Comparison of ENCODE assay signal across 15 cellular contexts in the genomic region with DNA sequence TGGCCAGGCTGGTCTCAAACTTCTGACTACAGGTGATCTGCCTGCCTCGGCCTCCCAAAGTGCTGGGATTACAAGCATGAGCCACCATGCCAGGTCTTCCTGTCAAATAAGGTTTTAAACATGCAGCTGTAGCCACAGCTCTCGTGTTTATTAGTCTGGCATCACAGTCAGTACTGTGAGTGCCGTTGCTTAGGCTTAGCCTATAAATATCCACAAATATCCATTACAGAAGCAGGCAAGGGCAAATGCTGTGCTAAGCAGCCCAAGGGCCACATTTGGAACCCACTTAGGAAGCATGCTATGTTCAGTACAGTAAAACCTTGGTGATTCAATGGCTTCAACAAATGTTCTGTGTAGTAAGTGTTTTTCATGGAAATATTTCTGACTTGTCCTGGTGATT.
DNase-seq lines count a peak whose midpoint lies in the region; ATAC-seq and TF ChIP-seq lines count a peak whose summit lies in the region.
"Had no signal": no experiment of that assay in that cellular context is flagged by ENCODE, and none has a peak within 500 bp of the region (broad histone marks: within the 10 kb centered on the region; RNA-seq: fewer than 3 reads in every experiment).

No MANE protein-coding gene starts in this region.

- no peak for TF ChIP-seq CTCF in ascending aorta (IDR thresholded peaks at IDR 0.05)
- no peak for TF ChIP-seq CTCF in gastroesophageal sphincter (IDR thresholded peaks at IDR 0.05)
- TF ChIP-seq CTCF in neural crest cell (conservative IDR thresholded peaks at IDR 0.05) = no peak
- no peak for TF ChIP-seq CTCF in tibial artery (IDR thresholded peaks at IDR 0.05)
- no peak for TF ChIP-seq CTCF in neural progenitor cell (IDR thresholded peaks at IDR 0.05)

- no peaks in the 10 kb centered on the region for H4K20me1 ChIP-seq in neural progenitor cell (ENCODE audit: low read depth)
- H4K20me1 ChIP-seq: BLaER1 had no signal

- intact Hi-C loops in ascending aorta (cut with DNase I) (loop anchor here (2.0 kb wide), 1 partner anchor 75 kb away; a partner anchor contains a TSS), tibial artery (cut with DNase I; ENCODE audit: low total_unique reads) (loop anchor here (10.0 kb wide), 1 partner anchor 71 kb away; a partner anchor contains a TSS)

- ATAC-seq in gastroesophageal sphincter (peak; percentile 89), HG03457 (IDR thresholded peaks at IDR 0.05; ENCODE audit: unreplicated experiment) (no peak)

- no peak overlapping the region for H3K9ac ChIP-seq in neural progenitor cell
- H3K9ac ChIP-seq: BLaER1 had no signal

- no peak overlapping the region for H3K4me3 ChIP-seq in ascending aorta
- no peak overlapping the region for H3K4me3 ChIP-seq in gastroesophageal sphincter
- no peak overlapping the region for H3K4me3 ChIP-seq in tibial artery
- no peak overlapping the region for H3K4me3 ChIP-seq in neural progenitor cell
- H3K4me3 ChIP-seq: BLaER1, HAP-1, testis had no signal

- H3K9me3 ChIP-seq in ascending aorta (no peaks in the 10 kb centered on the region), gastroesophageal sphincter (no peaks in the 10 kb centered on the region), tibial artery (no peaks in the 10 kb centered on the region), neural progenitor cell (ENCODE audit: low read depth) (no peaks in the 10 kb centered on the region)
- H3K9me3 ChIP-seq: BLaER1, HAP-1, testis had no signal

- H3K27me3 ChIP-seq in ascending aorta (no peaks in the 10 kb centered on the region), gastroesophageal sphincter (no peaks in the 10 kb centered on the region), tibial artery (no peaks in the 10 kb centered on the region), neural progenitor cell (no peaks in the 10 kb centered on the region)
- H3K27me3 ChIP-seq: BLaER1, testis had no signal

- no peak overlapping the region for H2AFZ ChIP-seq in neural progenitor cell (replicated peaks)

- no peaks in the 10 kb centered on the region for H3K27me3 Mint-ChIP-seq in neural crest cell (ENCODE audit: low read depth)
- no peaks in the 10 kb centered on the region for H3K27me3 Mint-ChIP-seq in neural progenitor cell (ENCODE audit: insufficient read depth, low read depth)
- H3K27me3 Mint-ChIP-seq: dendritic cell treated with granulocyte-macrophage colony-stimulating factor and Interleukin-4, amounts not matched to agents 40 ng/mL and 50 ng/mL, for 4 days; naive B cell had no signal

- H3K9me3 Mint-ChIP-seq in neural crest cell (no peaks in the 10 kb centered on the region), neural progenitor cell (no peaks in the 10 kb centered on the region)
- H3K9me3 Mint-ChIP-seq: activated T-helper 2 cell treated with anti-CD3 and anti-CD28 coated beads, Interferon-gamma antibody, Interleukin-2, Interleukin-4, amounts not matched to agents 10 μg/mL and 5 μg/mL and 100 μg/mL, durations not matched to agents 14 hours and 24 hours and 36 hours; dendritic cell treated with granulocyte-macrophage colony-stimulating factor and Interleukin-4, amounts not matched to agents 40 ng/mL and 50 ng/mL, for 4 days; naive B cell had no signal

- H3K27ac ChIP-seq in ascending aorta = peak overlapping the region; percentile 60 to 73
- peak overlapping the region; percentile 69 to 82 (median 79) for H3K27ac ChIP-seq in gastroesophageal sphincter
- peak overlapping the region; percentile 57 to 61 for H3K27ac ChIP-seq in tibial artery
- no peak overlapping the region for H3K27ac ChIP-seq in neural progenitor cell
- H3K27ac ChIP-seq: BLaER1 had no signal

- H3K4me1 ChIP-seq in ascending aorta = peaks cover 9 to 23% of the 10 kb centered on the region in 2 donors
- peaks cover 5 to 42% (median 10%) of the 10 kb centered on the region in 3 donors for H3K4me1 ChIP-seq in gastroesophageal sphincter
- H3K4me1 ChIP-seq in tibial artery = peaks cover 0 to 37% (median 19%) of the 10 kb centered on the region in 4 donors
- no peaks in the 10 kb centered on the region for H3K4me1 ChIP-seq in neural progenitor cell
- H3K4me1 ChIP-seq: testis had no signal

- peak overlapping the region; percentile 90 for H3K27ac Mint-ChIP-seq in neural crest cell (ENCODE audit: unreplicated experiment)
- no peak overlapping the region for H3K27ac Mint-ChIP-seq in neural progenitor cell
- H3K27ac Mint-ChIP-seq: activated T-helper 2 cell treated with anti-CD3 and anti-CD28 coated beads, Interferon-gamma antibody, Interleukin-2, Interleukin-4, amounts not matched to agents 10 μg/mL and 5 μg/mL and 100 μg/mL, durations not matched to agents 14 hours and 24 hours and 36 hours; dendritic cell treated with granulocyte-macrophage colony-stimulating factor and Interleukin-4, amounts not matched to agents 40 ng/mL and 50 ng/mL, for 4 days; naive B cell had no signal

- H3K4me2 ChIP-seq in neural progenitor cell = no peak overlapping the region
- H3K4me2 ChIP-seq: BLaER1 had no signal

- 21% methylated on average over 3 of the region's 3 CpGs; no CpG with 5 or more reads in 1 of the 2 donors for WGBS in gastroesophageal sphincter (ENCODE audit: low coverage in 1 of 2), 2 donors

- H3K36me3 Mint-ChIP-seq in neural crest cell (ENCODE audit: low read depth) (peaks cover 6% of the 10 kb centered on the region), neural progenitor cell (peaks cover 39% of the 10 kb centered on the region)

- DNase-seq in ascending aorta (ENCODE audit: low spot score in 2 of 2) = peak; percentile 12 to 73
- no peak for DNase-seq in neural crest cell (ENCODE audit: low read depth, low spot score)
- peak in 1 of 2 donors; percentile 31 for DNase-seq in tibial artery
- no peak for DNase-seq in NCI-H345 (lab: John Stamatoyannopoulos, UW)
- DNase-seq in neural progenitor cell (ENCODE audit: low spot score) = no peak
- DNase-seq: activated CD4-positive, CD25-positive, alpha-beta regulatory T cell; naive B cell; NCI-H1930; testis had no signal

- H3K4me3 Mint-ChIP-seq in neural crest cell (no peak overlapping the region), neural progenitor cell (no peak overlapping the region)
- H3K4me3 Mint-ChIP-seq: dendritic cell treated with granulocyte-macrophage colony-stimulating factor and Interleukin-4, amounts not matched to agents 40 ng/mL and 50 ng/mL, for 4 days; naive B cell had no signal

- no peak for TF ChIP-seq EP300 in gastroesophageal sphincter (IDR thresholded peaks at IDR 0.05)

- H3F3A ChIP-seq in neural progenitor cell (ENCODE audit: low read depth) = peaks cover 10% of the 10 kb centered on the region

- peaks cover 28% of the 10 kb centered on the region for H3K4me1 Mint-ChIP-seq in neural crest cell
- H3K4me1 Mint-ChIP-seq in neural progenitor cell = peaks cover 11% of the 10 kb centered on the region
- H3K4me1 Mint-ChIP-seq: naive B cell had no signal

- H3K79me2 ChIP-seq in neural progenitor cell (ENCODE audit: low read depth) = no peaks in the 10 kb centered on the region

- no peak for TF ChIP-seq POLR2A in gastroesophageal sphincter (IDR thresholded peaks at IDR 0.05)

- peaks cover 30 to 38% of the 10 kb centered on the region in 2 donors for H3K36me3 ChIP-seq in ascending aorta
- H3K36me3 ChIP-seq in gastroesophageal sphincter = peaks cover 6 to 67% of the 10 kb centered on the region in 2 donors
- peaks cover 11 to 67% (median 48%) of the 10 kb centered on the region in 3 donors for H3K36me3 ChIP-seq in tibial artery
- no peaks in the 10 kb centered on the region for H3K36me3 ChIP-seq in neural progenitor cell

Comparison
In these comparisons a context has a peak if more than half of its experiments do, and no peak if none do; other contexts are left out.
1. DNase-seq: peak in ascending aorta (2 of 2); none in neural crest cell (single experiment), NCI-H345 (single experiment) and neural progenitor cell (single experiment).